In genomic region chr16:49011807-49012345, GRCh38 we compare ENCODE assay signal across 20 cellular contexts.
"Had no signal": no experiment of that assay in that cellular context is flagged by ENCODE, and none has a peak within 500 bp of the region (broad histone marks: within the 10 kb centered on the region; RNA-seq: fewer than 3 reads in every experiment).

No MANE protein-coding gene starts in this region.

- H3K4me1 ChIP-seq: esophagus squamous epithelium, gastroesophageal sphincter, suprapubic skin, tibial artery, upper lobe of left lung had no signal

- H3K4me1 Mint-ChIP-seq: naive thymus-derived CD4-positive, alpha-beta T cell; stimulated activated effector memory CD8-positive, alpha-beta T cell treated with anti-CD3 and anti-CD28 coated beads, Interleukin-12 subunit alpha, Interleukin-12 subunit beta, amount 100 ng/mL, for 72 hours had no signal

- H3K27ac ChIP-seq: esophagus squamous epithelium, gastroesophageal sphincter, neutrophil, suprapubic skin, tibial artery, upper lobe of left lung, uterus had no signal

- H3K36me3 Mint-ChIP-seq: naive thymus-derived CD4-positive, alpha-beta T cell; stimulated activated effector memory CD8-positive, alpha-beta T cell treated with anti-CD3 and anti-CD28 coated beads, Interleukin-12 subunit alpha, Interleukin-12 subunit beta, amount 100 ng/mL, for 72 hours had no signal

- H3K27ac Mint-ChIP-seq: dendritic cell treated with granulocyte-macrophage colony-stimulating factor and Interleukin-4, amounts not matched to agents 40 ng/mL and 50 ng/mL, for 4 days; effector memory CD8-positive, alpha-beta T cell; naive thymus-derived CD4-positive, alpha-beta T cell; nephron progenitor cell; stimulated activated effector memory CD8-positive, alpha-beta T cell treated with anti-CD3 and anti-CD28 coated beads, Interleukin-12 subunit alpha, Interleukin-12 subunit beta, amount 100 ng/mL, for 72 hours had no signal

- H3K4me3 ChIP-seq: esophagus squamous epithelium, gastroesophageal sphincter, suprapubic skin, tibial artery, upper lobe of left lung, uterus had no signal

- H3K4me3 Mint-ChIP-seq: dendritic cell treated with granulocyte-macrophage colony-stimulating factor and Interleukin-4, amounts not matched to agents 40 ng/mL and 50 ng/mL, for 4 days; effector memory CD8-positive, alpha-beta T cell; naive thymus-derived CD4-positive, alpha-beta T cell; nephron progenitor cell; stimulated activated effector memory CD8-positive, alpha-beta T cell treated with anti-CD3 and anti-CD28 coated beads, Interleukin-12 subunit alpha, Interleukin-12 subunit beta, amount 100 ng/mL, for 72 hours had no signal

- H3K27me3 ChIP-seq: neutrophil, upper lobe of left lung, uterus had no signal

- H3K9me3 Mint-ChIP-seq: nephron progenitor cell had no signal

- H3K36me3 ChIP-seq: esophagus squamous epithelium, gastroesophageal sphincter, neutrophil, suprapubic skin, tibial artery, upper lobe of left lung, uterus had no signal

- DNase-seq: effector memory CD8-positive, alpha-beta T cell; esophagus squamous epithelium; foreskin fibroblast; glutamatergic neuron; islet precursor cell; left ventricle myocardium superior; naive thymus-derived CD4-positive, alpha-beta T cell; nephron progenitor cell; stimulated activated CD4-positive, alpha-beta T cell treated with anti-CD3 and anti-CD28 coated beads, Interleukin-4, amount 100 ng/mL, for 1 hour; stimulated activated CD8-positive, alpha-beta memory T cell treated with anti-CD3 and anti-CD28 coated beads, Interleukin-4, amount 100 ng/mL, for 48 hours; stimulated activated naive CD8-positive, alpha-beta T cell treated with anti-CD3 and anti-CD28 coated beads, Interleukin-15, Interleukin-2, amounts not matched to agents 100 U/mL and 50 U/mL, for 24 hours; tibial artery; upper lobe of left lung; uterus had no signal

- ATAC-seq: effector memory CD8-positive, alpha-beta T cell; gastroesophageal sphincter; naive thymus-derived CD4-positive, alpha-beta T cell; right cardiac atrium; stimulated activated effector memory CD8-positive, alpha-beta T cell treated with anti-CD3 and anti-CD28 coated beads, Interleukin-12 subunit alpha, Interleukin-12 subunit beta, amount 100 ng/mL, for 72 hours; stimulated activated naive CD8-positive, alpha-beta T cell treated with anti-CD3 and anti-CD28 coated beads, Interleukin-15, Interleukin-2, amounts not matched to agents 100 U/mL and 50 U/mL, for 24 hours had no signal

- H3K27me3 Mint-ChIP-seq: dendritic cell treated with granulocyte-macrophage colony-stimulating factor and Interleukin-4, amounts not matched to agents 40 ng/mL and 50 ng/mL, for 4 days; effector memory CD8-positive, alpha-beta T cell had no signal
